Comparison of ENCODE assay signal across 29 cellular contexts in the genomic region with DNA sequence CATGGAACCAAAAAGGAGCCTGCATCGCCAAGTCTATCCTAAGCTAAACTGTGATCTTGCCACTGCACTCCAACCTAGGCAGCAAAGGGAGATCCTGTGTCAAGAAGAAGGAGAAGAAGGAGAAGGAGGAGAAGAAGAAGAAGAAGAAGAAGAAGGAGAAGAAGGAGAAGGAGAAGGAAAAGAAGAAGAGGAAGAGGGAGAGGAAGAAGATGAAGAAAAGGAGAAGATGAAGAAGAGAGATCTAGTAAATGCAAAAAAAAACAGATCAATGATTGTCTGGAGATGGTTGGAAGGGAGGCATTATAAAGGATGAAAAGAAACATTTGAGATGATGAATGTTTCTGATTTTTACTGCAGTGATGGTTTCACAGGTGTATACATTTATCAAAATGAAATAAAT.
"Had no signal": no experiment of that assay in that cellular context is flagged by ENCODE, and none has a peak within 500 bp of the region (broad histone marks: within the 10 kb centered on the region; RNA-seq: fewer than 3 reads in every experiment).

No MANE protein-coding gene starts in this region.

- H3K4me3 ChIP-seq: colonic mucosa, coronary artery, dorsolateral prefrontal cortex, esophagus muscularis mucosa, esophagus squamous epithelium, gastrocnemius medialis, gastroesophageal sphincter, heart left ventricle, heart right ventricle had no signal

- DNase-seq: colonic mucosa; cortex of kidney; dermis blood vessel endothelial cell; dorsolateral prefrontal cortex; effector CD4-positive, alpha-beta T cell; effector CD8-positive, alpha-beta T cell; effector memory CD4-positive, alpha-beta T cell; effector memory CD8-positive, alpha-beta T cell; endodermal cell; erythroblast; esophagus squamous epithelium; foreskin fibroblast; foreskin keratinocyte; foreskin melanocyte; gastrocnemius medialis; glutamatergic neuron; head of caudate nucleus; heart left ventricle; heart right ventricle had no signal

- H3K27ac Mint-ChIP-seq: dendritic cell treated with granulocyte-macrophage colony-stimulating factor and Interleukin-4, amounts not matched to agents 40 ng/mL and 50 ng/mL, for 4 days; effector memory CD8-positive, alpha-beta T cell; endodermal cell had no signal

- FAIRE-seq: colon, endometrium, endothelial cell of umbilical vein, frontal cortex had no signal

- H3K9me3 ChIP-seq: colonic mucosa, esophagus muscularis mucosa, esophagus squamous epithelium, gastrocnemius medialis, gastroesophageal sphincter had no signal

- H3K27me3 ChIP-seq: colonic mucosa, dorsolateral prefrontal cortex, esophagus muscularis mucosa, esophagus squamous epithelium, foreskin keratinocyte, gastrocnemius medialis, gastroesophageal sphincter, heart left ventricle, heart right ventricle had no signal

- H3K27ac ChIP-seq: colonic mucosa, coronary artery, dorsolateral prefrontal cortex, epithelial cell of prostate, esophagus muscularis mucosa, esophagus squamous epithelium, foreskin keratinocyte, gastrocnemius medialis, gastroesophageal sphincter, heart left ventricle, heart right ventricle had no signal

- ATAC-seq: effector memory CD8-positive, alpha-beta T cell; esophagus mucosa; foreskin keratinocyte; gastrocnemius medialis; gastroesophageal sphincter; heart left ventricle; heart right ventricle had no signal

- H3K4me3 Mint-ChIP-seq: dendritic cell treated with granulocyte-macrophage colony-stimulating factor and Interleukin-4, amounts not matched to agents 40 ng/mL and 50 ng/mL, for 4 days; effector memory CD8-positive, alpha-beta T cell; endodermal cell had no signal

- H3K36me3 ChIP-seq: colonic mucosa, esophagus muscularis mucosa, esophagus squamous epithelium, gastrocnemius medialis, gastroesophageal sphincter, heart left ventricle, heart right ventricle had no signal

- H3K4me1 ChIP-seq: colonic mucosa, esophagus muscularis mucosa, esophagus squamous epithelium, foreskin keratinocyte, gastrocnemius medialis, gastroesophageal sphincter, heart left ventricle, heart right ventricle had no signal

- H3K27me3 Mint-ChIP-seq: dendritic cell treated with granulocyte-macrophage colony-stimulating factor and Interleukin-4, amounts not matched to agents 40 ng/mL and 50 ng/mL, for 4 days; effector memory CD8-positive, alpha-beta T cell had no signal

- H3K4me1 Mint-ChIP-seq: endodermal cell had no signal
